13 cellular contexts compared by ENCODE assay signal in genomic region chr3:64740232-64740631, GRCh38. TPM values are rescaled to one million over a fixed set of nuclear protein-coding genes. Genes with fewer than 3 reads are reported as not detected.
DNase-seq lines count a peak whose midpoint lies in the region; ATAC-seq, FAIRE-seq and TF ChIP-seq lines count a peak whose summit lies in the region.
"Had no signal": no experiment of that assay in that cellular context is flagged by ENCODE, and none has a peak within 500 bp of the region (broad histone marks: within the 10 kb centered on the region; RNA-seq: fewer than 3 reads in every experiment).

No MANE protein-coding gene starts in this region.

- H3K27me3 ChIP-seq in Caco-2 (replicated peaks; ENCODE audit: control insufficient read depth, insufficient read depth, low read length) (no peaks in the 10 kb centered on the region), right cardiac atrium (ENCODE audit: control insufficient read depth, insufficient read depth) (no peaks in the 10 kb centered on the region)

- BruUV-seq in Caco-2 (replicated peaks; lab: Mats Ljungman, UMichigan): no TSS peak

- in situ Hi-C loops in astrocyte of the spinal cord (cut with HindIII; ENCODE audit: low sequenced_read_pairs): no loop called here

- intact Hi-C loops in Caco-2 (cut with micrococcal nuclease; ENCODE audit: unreplicated experiment) (no loop called here), right cardiac atrium (cut with DNase I) (no loop called here), sciatic nerve (cut with DNase I) (no loop called here)

- DNase-seq in Caco-2 (peak in 1 of 2 experiments; percentile 2), astrocyte of the spinal cord (ENCODE audit: low read depth, low spot score) (peak; percentile 68), right cardiac atrium (peak in 1 of 3 donors; percentile 29), sciatic nerve (ENCODE audit: low spot score) (no peak), GM19239 (ENCODE audit: insufficient read length, low spot score) (no peak)
- DNase-seq in activated CD8-positive, alpha-beta memory T cell treated with anti-CD3 and anti-CD28 coated beads, Interleukin-2, amount 10 ng/mL, durations not matched to agents 7 days and 5 days: no peak
- DNase-seq: DND-41, HCEC 1CT, occipital lobe had no signal

- 68% methylated on average over 5 of the region's 5 CpGs for WGBS in right cardiac atrium

- ATAC-seq in right cardiac atrium (peak; percentile 21 to 66), sciatic nerve (peak; percentile 82), GM18868 (IDR thresholded peaks at IDR 0.05; ENCODE audit: unreplicated experiment) (no peak), GM21390 (IDR thresholded peaks at IDR 0.05; ENCODE audit: unreplicated experiment) (no peak)
- no peak for ATAC-seq in activated CD8-positive, alpha-beta memory T cell treated with anti-CD3 and anti-CD28 coated beads, Interleukin-2, amount 10 ng/mL, durations not matched to agents 7 days and 5 days
- ATAC-seq: left lobe of liver had no signal

- H3K36me3 ChIP-seq in Caco-2 (ENCODE audit: control insufficient read depth, insufficient read depth, low read length): no peaks in the 10 kb centered on the region

- H3K4me3 Mint-ChIP-seq in Caco-2 (ENCODE audit: unreplicated experiment): no peak overlapping the region
- no peak overlapping the region for H3K4me3 Mint-ChIP-seq in activated CD8-positive, alpha-beta memory T cell treated with anti-CD3 and anti-CD28 coated beads, Interleukin-2, amount 10 ng/mL, durations not matched to agents 7 days and 5 days

- no peak for FAIRE-seq in GM19239 (lab: Jason Lieb, UNC)

- peaks cover 13% of the 10 kb centered on the region for H3K4me1 Mint-ChIP-seq in Caco-2 (ENCODE audit: low read depth, unreplicated experiment)
- H3K4me1 Mint-ChIP-seq in activated CD8-positive, alpha-beta memory T cell treated with anti-CD3 and anti-CD28 coated beads, Interleukin-2, amount 10 ng/mL, durations not matched to agents 7 days and 5 days: no peaks in the 10 kb centered on the region

- no peak overlapping the region for H3K27ac ChIP-seq in right cardiac atrium (ENCODE audit: low read length)
- H3K27ac ChIP-seq: SK-N-MC had no signal

- H3K4me3 ChIP-seq in Caco-2 (ENCODE audit: low read depth, low read length): no peak overlapping the region
- H3K4me3 ChIP-seq in astrocyte of the spinal cord (ENCODE audit: low read depth, low read length): no peak overlapping the region
- no peak overlapping the region for H3K4me3 ChIP-seq in right cardiac atrium (ENCODE audit: low read length)
- H3K4me3 ChIP-seq: SK-N-MC had no signal

- no peaks in the 10 kb centered on the region for H3K4me1 ChIP-seq in Caco-2
- peaks cover 6% of the 10 kb centered on the region for H3K4me1 ChIP-seq in right cardiac atrium (ENCODE audit: control insufficient read depth, insufficient read depth, low read length)

- TF ChIP-seq CTCF in Caco-2 (IDR thresholded peaks at IDR 0.05; ENCODE audit: insufficient read depth in 1 of 2, low read depth in 1 of 2, low read length in 1 of 2, severe bottlenecking in 1 of 2, unreplicated experiment in 1 of 2): no peak
- TF ChIP-seq CTCF in astrocyte of the spinal cord (IDR thresholded peaks at IDR 0.05; ENCODE audit: low read depth, low read length): no peak

- H3K9me3 ChIP-seq in Caco-2: no peaks in the 10 kb centered on the region
- no peaks in the 10 kb centered on the region for H3K9me3 ChIP-seq in right cardiac atrium (ENCODE audit: control insufficient read depth, low read length)

- CTCF ChIA-PET in Caco-2 (lab: Charles Lee): no interaction called here
- CTCF ChIA-PET in activated CD8-positive, alpha-beta memory T cell treated with anti-CD3 and anti-CD28 coated beads, Interleukin-2, amount 10 ng/mL, durations not matched to agents 7 days and 5 days (lab: Charles Lee): no interaction called here

- POLR2A ChIA-PET in Caco-2 (lab: Charles Lee): no interaction called here

- no peaks in the 10 kb centered on the region for H3K27me3 Mint-ChIP-seq in Caco-2 (ENCODE audit: insufficient read depth, unreplicated experiment)
- no peaks in the 10 kb centered on the region for H3K27me3 Mint-ChIP-seq in activated CD8-positive, alpha-beta memory T cell treated with anti-CD3 and anti-CD28 coated beads, Interleukin-2, amount 10 ng/mL, durations not matched to agents 7 days and 5 days

- peak overlapping the region; percentile 15 for H3K27ac Mint-ChIP-seq in Caco-2 (ENCODE audit: unreplicated experiment)
- no peak overlapping the region for H3K27ac Mint-ChIP-seq in activated CD8-positive, alpha-beta memory T cell treated with anti-CD3 and anti-CD28 coated beads, Interleukin-2, amount 10 ng/mL, durations not matched to agents 7 days and 5 days

- H3K9me3 Mint-ChIP-seq in Caco-2 (ENCODE audit: unreplicated experiment): no peaks in the 10 kb centered on the region
- peaks cover 5% of the 10 kb centered on the region for H3K9me3 Mint-ChIP-seq in activated CD8-positive, alpha-beta memory T cell treated with anti-CD3 and anti-CD28 coated beads, Interleukin-2, amount 10 ng/mL, durations not matched to agents 7 days and 5 days (ENCODE audit: low read depth)

- H3K36me3 Mint-ChIP-seq in Caco-2 (ENCODE audit: insufficient read depth, unreplicated experiment): no peaks in the 10 kb centered on the region
- H3K36me3 Mint-ChIP-seq in activated CD8-positive, alpha-beta memory T cell treated with anti-CD3 and anti-CD28 coated beads, Interleukin-2, amount 10 ng/mL, durations not matched to agents 7 days and 5 days: no peaks in the 10 kb centered on the region

RNA-seq across cellular contexts. Expression of gene ADAMTS9, which starts 52.4 kb away (rescaled TPM):
- total RNA-seq in Caco-2 (2022): 4.0 and 5.5 TPM in 2 replicates
- total RNA-seq in right cardiac atrium: 10 to 100 TPM in 3 of 4 donors, 1 to 10 TPM in 1; 9.8 to 53.4 (median 13.7) TPM
- 10.1 TPM for polyA plus RNA-seq in right cardiac atrium
- total RNA-seq in sciatic nerve: 185 TPM
- total RNA-seq in activated CD8-positive, alpha-beta memory T cell treated with anti-CD3 and anti-CD28 coated beads, Interleukin-2, amount 10 ng/mL, durations not matched to agents 7 days and 5 days: not detected

Comparison
In these comparisons a context has a peak if more than half of its experiments do, and no peak if none do; other contexts are left out.
1. ATAC-seq: peak in right cardiac atrium (2 of 2) and sciatic nerve (single experiment); none in GM18868 (single experiment), activated CD8-positive, alpha-beta memory T cell treated with anti-CD3 and anti-CD28 coated beads, Interleukin-2, amount 10 ng/mL, durations not matched to agents 7 days and 5 days (single experiment) and GM21390 (single experiment).